In genomic region chr4:141220655-141221605, GRCh38 we compare ENCODE assay signal across 8 cellular contexts. TPM values are rescaled to one million over a fixed set of nuclear protein-coding genes. Genes with fewer than 3 reads are reported as not detected.
DNase-seq lines count a peak whose midpoint lies in the region; ATAC-seq and TF ChIP-seq lines count a peak whose summit lies in the region.

Gene ZNF330, plus strand, starts transcription at chr4:141220895. Its CDS starts 1,477 bp downstream, at chr4:141222372.

- H3K4me1 Mint-ChIP-seq in activated naive CD8-positive, alpha-beta T cell (ENCODE audit: low read depth), result peaks cover 51% of the 10 kb centered on the region

- peak within 1 kb of the TSS; percentile 76 for H3K4me2 ChIP-seq in MM.1S (ENCODE audit: low read depth, low read length)

- peak within 1 kb of the TSS; percentile 95 for H2AFZ ChIP-seq in MM.1S (ENCODE audit: low read length)

- H4K20me1 ChIP-seq in MM.1S (ENCODE audit: insufficient read depth, low read length), result no peaks in the 10 kb centered on the region

- H3K4me3 ChIP-seq in GM08714 (ENCODE audit: low read length) (peak within 1 kb of the TSS; percentile 93), MM.1S (ENCODE audit: low read length) (peak within 1 kb of the TSS; percentile 99), testis (peak within 1 kb of the TSS; percentile 93 to 98)

- ATAC-seq in omental fat pad (ENCODE audit: low FRiP score), result peak; percentile 99

- no peaks in the 10 kb centered on the region for H3K9me3 Mint-ChIP-seq in activated naive CD8-positive, alpha-beta T cell (ENCODE audit: low read depth)

- H3K9me2 ChIP-seq in MM.1S (replicated peaks; ENCODE audit: insufficient read depth, low read length), result no peaks in the 10 kb centered on the region

- H3K27ac Mint-ChIP-seq in activated naive CD8-positive, alpha-beta T cell, result peak within 1 kb of the TSS; percentile 91

- peak within 1 kb of the TSS; percentile 96 for H3K9ac ChIP-seq in MM.1S (ENCODE audit: low read length)

- H3F3A ChIP-seq in MM.1S (ENCODE audit: insufficient read depth, low read length), result no peaks in the 10 kb centered on the region

- peak within 1 kb of the TSS; percentile 98 for H3K4me3 Mint-ChIP-seq in activated naive CD8-positive, alpha-beta T cell

- H3K27me3 ChIP-seq in MM.1S (replicated peaks; ENCODE audit: insufficient read depth, low read length) (no peaks in the 10 kb centered on the region), testis (no peaks in the 10 kb centered on the region)

- H3K4me1 ChIP-seq in MM.1S (ENCODE audit: low read length) (peaks cover 6% of the 10 kb centered on the region; the same call in 1 of the 2 replicates), testis (peaks cover 4% of the 10 kb centered on the region)

- no peaks in the 10 kb centered on the region for H3K27me3 Mint-ChIP-seq in activated naive CD8-positive, alpha-beta T cell

- 0 to 1% methylated on average over 49 to 52 of the region's 56 CpGs for WGBS in testis, 2 donors

- peak; percentile 89 for TF ChIP-seq POLR2A in testis (IDR thresholded peaks at IDR 0.05)

- H3K9me3 ChIP-seq in MM.1S (replicated peaks; ENCODE audit: insufficient read depth, low read length), result no peaks in the 10 kb centered on the region
- no peaks in the 10 kb centered on the region for H3K9me3 ChIP-seq in testis

- peak; percentile 73 for DNase-seq in HCEC 1CT
- peak; percentile 81 for DNase-seq in MM.1S
- peak; percentile 73 for DNase-seq in SKM-1 treated with dmso at 0.1 percent for 144 hours (lab: John Stamatoyannopoulos, UW; ENCODE audit: unreplicated experiment)
- peak; percentile 95 for DNase-seq in glomerular visceral epithelial cell (ENCODE audit: extremely low spot score)
- peak; percentile 94 for DNase-seq in omental fat pad (ENCODE audit: low spot score)
- peak; percentile 95 for DNase-seq in testis

- H3K36me3 Mint-ChIP-seq in activated naive CD8-positive, alpha-beta T cell, result peaks cover 7% of the 10 kb centered on the region

- H3K36me3 ChIP-seq in MM.1S (replicated peaks; ENCODE audit: insufficient read depth, low read length) (peaks cover 6% of the 10 kb centered on the region; the same call in 1 of the 2 replicates), testis (ENCODE audit: low read depth, missing control alignments) (no peaks in the 10 kb centered on the region)

- peak within 1 kb of the TSS; percentile 72; the same call in 1 of the 2 replicates for H3K27ac ChIP-seq in MM.1S (ENCODE audit: low read length)
- peak within 1 kb of the TSS; percentile 91 to 96 for H3K27ac ChIP-seq in testis

- peaks cover 50% of the 10 kb centered on the region for H3K79me2 ChIP-seq in MM.1S (ENCODE audit: low read length)

- TF ChIP-seq CTCF in MM.1S (IDR thresholded peaks at IDR 0.05; ENCODE audit: low read length) (peak; percentile 43), omental fat pad (IDR thresholded peaks at IDR 0.05) (no peak), testis (IDR thresholded peaks at IDR 0.05) (peak in 1 of 3 experiments; percentile 11)

- intact Hi-C loops in testis (cut with DNase I; ENCODE audit: low total_unique reads), result no loop called here

RNA-seq across cellular contexts. Expression of gene ZNF330, which starts in this region (rescaled TPM):
- total RNA-seq in omental fat pad, result 10 to 100 TPM; 29.6 to 48.5 (median 36.0) TPM
- total RNA-seq in testis, result 10 to 100 TPM; 20.6 to 22.8 TPM
- 42.0 TPM for polyA plus RNA-seq in testis (ENCODE audit: insufficient read depth, low read depth, low replicate concordance)

Comparison
In these comparisons a context has a peak if more than half of its experiments do, and no peak if none do; other contexts are left out.
1. Peak in every context shown above with its lines: DNase-seq, ATAC-seq, H3K4me3 ChIP-seq and H3K27ac ChIP-seq.